10 cellular contexts compared by ENCODE assay signal in genomic region chr6:166744654-166745134, GRCh38.
"Had no signal": no experiment of that assay in that cellular context is flagged by ENCODE, and none has a peak within 500 bp of the region (broad histone marks: within the 10 kb centered on the region; RNA-seq: fewer than 3 reads in every experiment).

No MANE protein-coding gene starts in this region.

- H3K27me3 Mint-ChIP-seq: activated T-cell treated with anti-CD3 and anti-CD28 coated beads, Interleukin-2, amount 50 U/mL, for 24 hours had no signal

- H3K27me3 ChIP-seq: adrenal gland, esophagus squamous epithelium, ovary had no signal

- H3K4me3 Mint-ChIP-seq: activated T-cell treated with anti-CD3 and anti-CD28 coated beads, Interleukin-2, amount 50 U/mL, for 24 hours; neural crest cell; stimulated activated effector memory CD8-positive, alpha-beta T cell treated with anti-CD3 and anti-CD28 coated beads, Interleukin-12 subunit alpha, Interleukin-12 subunit beta, amount 100 ng/mL, for 72 hours; T-helper 2 cell treated with Interferon-gamma antibody and Interleukin-4, amounts not matched to agents 5 μg/mL and 100 μg/mL, for 36 hours had no signal

- H3K9me3 ChIP-seq: adrenal gland, esophagus squamous epithelium, ovary had no signal

- DNase-seq: activated naive CD4-positive, alpha-beta T cell treated with anti-CD3 and anti-CD28 coated beads, Interleukin-2, amount 50 U/mL, for 16 hours; activated T-cell treated with anti-CD3 and anti-CD28 coated beads, Interleukin-2, amount 50 U/mL, for 24 hours; adrenal gland; esophagus squamous epithelium; ovary had no signal

- H3K4me3 ChIP-seq: adrenal gland, esophagus squamous epithelium, lung, ovary had no signal

- H3K4me1 Mint-ChIP-seq: stimulated activated effector memory CD8-positive, alpha-beta T cell treated with anti-CD3 and anti-CD28 coated beads, Interleukin-12 subunit alpha, Interleukin-12 subunit beta, amount 100 ng/mL, for 72 hours had no signal

- H3K27ac ChIP-seq: adrenal gland, esophagus squamous epithelium, ovary had no signal

- H3K36me3 ChIP-seq: adrenal gland, esophagus squamous epithelium, ovary had no signal

- H3K27ac Mint-ChIP-seq: activated T-cell treated with anti-CD3 and anti-CD28 coated beads, Interleukin-2, amount 50 U/mL, for 24 hours; stimulated activated effector memory CD8-positive, alpha-beta T cell treated with anti-CD3 and anti-CD28 coated beads, Interleukin-12 subunit alpha, Interleukin-12 subunit beta, amount 100 ng/mL, for 72 hours; T-helper 2 cell treated with Interferon-gamma antibody and Interleukin-4, amounts not matched to agents 5 μg/mL and 100 μg/mL, for 36 hours had no signal

- H3K4me1 ChIP-seq: adrenal gland had no signal

- H3K9me3 Mint-ChIP-seq: activated T-cell treated with anti-CD3 and anti-CD28 coated beads, Interleukin-2, amount 50 U/mL, for 24 hours; neural crest cell; stimulated activated effector memory CD8-positive, alpha-beta T cell treated with anti-CD3 and anti-CD28 coated beads, Interleukin-12 subunit alpha, Interleukin-12 subunit beta, amount 100 ng/mL, for 72 hours; T-helper 2 cell treated with Interferon-gamma antibody and Interleukin-4, amounts not matched to agents 5 μg/mL and 100 μg/mL, for 36 hours had no signal

- ATAC-seq: activated CD4-positive, CD25-positive, alpha-beta regulatory T cell treated with anti-CD3 and anti-CD28 coated beads, Interleukin-2, amount 50 U/mL, for 24 hours; stimulated activated effector memory CD8-positive, alpha-beta T cell treated with anti-CD3 and anti-CD28 coated beads, Interleukin-12 subunit alpha, Interleukin-12 subunit beta, amount 100 ng/mL, for 72 hours had no signal
